ENCODE assay signal across 14 cellular contexts in genomic region chr15:34084086-34084485, GRCh38. TPM values are rescaled to one million over a fixed set of nuclear protein-coding genes. Genes with fewer than 3 reads are reported as not detected.
DNase-seq lines count a peak whose midpoint lies in the region; ATAC-seq, FAIRE-seq and TF ChIP-seq lines count a peak whose summit lies in the region.
"Had no signal": no experiment of that assay in that cellular context is flagged by ENCODE, and none has a peak within 500 bp of the region (broad histone marks: within the 10 kb centered on the region; RNA-seq: fewer than 3 reads in every experiment).

No MANE protein-coding gene starts in this region.

- TF ChIP-seq EP300 in HepG2 (IDR thresholded peaks at IDR 0.05; ENCODE audit: low read depth in 2 of 2, low read length in 2 of 2) (no peak), HepG2 (CRISPR knock-in tag; IDR thresholded peaks at IDR 0.05; ENCODE audit: borderline replicate concordance) (no peak)

- POLR2A ChIA-PET in HepG2 (lab: Yijun Ruan, JAX): no interaction called here

- H4K20me1 ChIP-seq in HepG2 (ENCODE audit: insufficient read depth, low read length): no peaks in the 10 kb centered on the region

- H3K27ac ChIP-seq in right lobe of liver (no peak overlapping the region), HepG2 (ENCODE audit: extremely low read length, insufficient read depth, low read length) (no peak overlapping the region), uterus (peak overlapping the region in 1 of 2 donors; percentile 21)
- H3K27ac ChIP-seq: SJCRH30, tibial artery had no signal

- H3K4me1 ChIP-seq in right lobe of liver: peaks cover 0 to 4% (median 0%) of the 10 kb centered on the region in 4 donors
- H3K4me1 ChIP-seq in HepG2 (ENCODE audit: insufficient read depth, low read length): no peaks in the 10 kb centered on the region
- no peaks in the 10 kb centered on the region for H3K4me1 ChIP-seq in uterus
- H3K4me1 ChIP-seq: SJCRH30, tibial artery had no signal

- H3K9me3 ChIP-seq in right lobe of liver (no peaks in the 10 kb centered on the region), HepG2 (ENCODE audit: low read length) (no peaks in the 10 kb centered on the region), uterus (no peaks in the 10 kb centered on the region)
- H3K9me3 ChIP-seq: SJCRH30, tibial artery had no signal

- H3K36me3 ChIP-seq in right lobe of liver (peaks cover 0 to 29% (median 4%) of the 10 kb centered on the region in 4 donors), HepG2 (replicated peaks in 1 of 2; ENCODE audit: control insufficient read depth in 1 of 2, insufficient read depth in 2 of 2, low read length in 2 of 2) (peaks cover 2 to 34% of the 10 kb centered on the region in 2 experiments; a peak in 4 of 5 replicates), uterus (no peaks in the 10 kb centered on the region)

- TF ChIP-seq POLR2A in right lobe of liver (IDR thresholded peaks at IDR 0.05) (no peak), HepG2 (IDR thresholded peaks at IDR 0.05; ENCODE audit: insufficient read depth in 1 of 2, low read depth in 2 of 2, low read length in 2 of 2) (no peak), uterus (IDR thresholded peaks at IDR 0.05) (no peak)

- H3K79me2 ChIP-seq in HepG2 (ENCODE audit: insufficient read depth, low read length): no peaks in the 10 kb centered on the region

- CTCF ChIA-PET in HepG2 (lab: Yijun Ruan, JAX; ENCODE audit: low intra/inter-chr PET ratio, low total read pairs): no interaction called here

- in situ Hi-C loops in HepG2 (cut with HindIII; ENCODE audit: extremely low pct_ligation_motif_present, low pct_unique_long_range_greater_than_20kb): no loop called here

- DNase-seq in right lobe of liver: peak in 2 of 3 donors; percentile 53 to 68
- DNase-seq in HepG2 (ENCODE audit: low spot score): no peak
- DNase-seq in astrocyte of the hippocampus (ENCODE audit: low read depth, low spot score): peak; percentile 35
- DNase-seq in inferior parietal cortex (ENCODE audit: extremely low spot score): peak; percentile 39
- DNase-seq in uterus: peak; percentile 26 to 48
- no peak for DNase-seq in activated gamma-delta T cell (lab: John Stamatoyannopoulos, UW)
- no peak for DNase-seq in NCI-H2081 (lab: John Stamatoyannopoulos, UW)
- no peak for DNase-seq in NCI-H128 (lab: John Stamatoyannopoulos, UW; ENCODE audit: unreplicated experiment)
- DNase-seq: activated naive CD4-positive, alpha-beta T cell treated with anti-CD3 and anti-CD28 coated beads, Interleukin-2, amount 10 ng/mL, durations not matched to agents 7 days and 5 days; NCI-H2029 treated with DMSO at 0.1 percent for 48 hours; SJCRH30; stimulated activated CD4-positive, alpha-beta T cell treated with anti-CD3 and anti-CD28 coated beads, Interleukin-1b, Interleukin-23, amount 100 ng/mL, for 48 hours; stimulated activated CD8-positive, alpha-beta memory T cell treated with anti-CD3 and anti-CD28 coated beads, Interleukin-4, amount 100 ng/mL, for 48 hours; tibial artery had no signal

- TF ChIP-seq CTCF in right lobe of liver (IDR thresholded peaks at IDR 0.05) (no peak), HepG2 (CRISPR knock-in tag; IDR thresholded peaks at IDR 0.05) (no peak), uterus (IDR thresholded peaks at IDR 0.05) (no peak)

- TF ChIP-seq RAD21 in HepG2 (CRISPR knock-in tag; IDR thresholded peaks at IDR 0.05): no peak

- WGBS in right lobe of liver (ENCODE audit: insufficient coverage, low coverage, low lambda C conversion rate, missing lambda C conversion rate): 21% methylated on average over 7 of the region's 7 CpGs
- 92% methylated on average over 7 of the region's 7 CpGs for WGBS in HepG2 (ENCODE audit: low lambda C conversion rate)

- FAIRE-seq in HepG2 (lab: Jason Lieb, UNC): no peak

- intact Hi-C loops in right lobe of liver (cut with DNase I): no loop called here
- intact Hi-C loops in HepG2 (cut with micrococcal nuclease; ENCODE audit: unreplicated experiment): no loop called here
- intact Hi-C loops in uterus (cut with DNase I; ENCODE audit: low total_unique reads): no loop called here

- H3K27me3 ChIP-seq in right lobe of liver (no peaks in the 10 kb centered on the region), HepG2 (ENCODE audit: control insufficient read depth in 1 of 2, insufficient read depth in 2 of 2, low read length in 2 of 2) (no peaks in the 10 kb centered on the region), uterus (no peaks in the 10 kb centered on the region)
- H3K27me3 ChIP-seq: SJCRH30, tibial artery had no signal

- BruUV-seq in HepG2 (replicated peaks; lab: Mats Ljungman, UMichigan): no TSS peak

- H3K9ac ChIP-seq in HepG2 (ENCODE audit: insufficient read depth, low read depth, low read length): no peak overlapping the region

- ATAC-seq in right lobe of liver: peak; percentile 77 to 96 (median 90)
- no peak for ATAC-seq in HepG2

- H2AFZ ChIP-seq in HepG2 (ENCODE audit: low read length): no peak overlapping the region

- no peak overlapping the region for H3K4me3 ChIP-seq in right lobe of liver
- H3K4me3 ChIP-seq in HepG2 (replicated peaks in 1 of 3; ENCODE audit: insufficient read depth in 1 of 3, low read depth in 2 of 3, low read length in 3 of 3): no peak overlapping the region
- H3K4me3 ChIP-seq in uterus: no peak overlapping the region
- H3K4me3 ChIP-seq: SJCRH30, tibial artery had no signal

- no peak overlapping the region for H3K4me2 ChIP-seq in HepG2 (ENCODE audit: low read depth, low read length)

RNA-seq across cellular contexts. Expression of gene EMC7, which starts 17.6 kb away (rescaled TPM):
- total RNA-seq in right lobe of liver (10 to 100 TPM; 30.4 to 49.4 (median 41.6) TPM), HepG2 (2016; rRNA removed; fragmentation: Illumina TruSeq; extraction: Trizol) (29.3 and 46.8 TPM in 2 replicates), uterus (10 to 100 TPM; 12.4 to 45.8 (median 27.2) TPM)
- 8.5 and 12.1 TPM in 2 replicates for total RNA-seq in HepG2 (2016; cell fraction: cytosol; rRNA removed; fragmentation: Illumina TruSeq; extraction: Trizol; ENCODE audit: low read depth)
- 28.3 and 50.5 TPM in 2 replicates for total RNA-seq in HepG2 (2016; cell fraction: insoluble cytoplasmic fraction; rRNA removed; fragmentation: Illumina TruSeq; extraction: Trizol)
- 14.4 and 17.9 TPM in 2 replicates for total RNA-seq in HepG2 (2016; cell fraction: membrane; rRNA removed; fragmentation: Illumina TruSeq; extraction: Trizol)
- total RNA-seq in HepG2 (2016; cell fraction: nucleus; rRNA removed; fragmentation: Illumina TruSeq; extraction: Trizol): 44.7 and 53.5 TPM in 2 replicates
- 97.7 and 113 TPM in 2 replicates for polyA plus RNA-seq in HepG2 (2011; rRNA removed)
- 45.6 and 79.3 TPM in 2 replicates for polyA plus RNA-seq in HepG2 (2011; cell fraction: cytosol; rRNA removed)
- polyA plus RNA-seq in HepG2 (2011; cell fraction: nucleus; rRNA removed): 21.2 and 28.7 TPM in 2 replicates
- polyA plus RNA-seq in HepG2 (2012): 95.9 and 114 TPM in 2 replicates
- 18.6 and 20.7 TPM in 2 replicates for polyA plus RNA-seq in HepG2 (2016; cell fraction: cytosol; fragmentation: Illumina TruSeq; extraction: Trizol; ENCODE audit: low read depth)
- polyA plus RNA-seq in HepG2 (2016; cell fraction: insoluble cytoplasmic fraction; fragmentation: Illumina TruSeq; extraction: Trizol; ENCODE audit: low read depth): 53.3 and 55.1 TPM in 2 replicates
- 20.8 and 21.4 TPM in 2 replicates for polyA plus RNA-seq in HepG2 (2016; cell fraction: membrane; fragmentation: Illumina TruSeq; extraction: Trizol; ENCODE audit: low read depth)
- polyA plus RNA-seq in HepG2 (2016; cell fraction: nucleus; fragmentation: Illumina TruSeq; extraction: Trizol; ENCODE audit: insufficient read depth, low read depth): 131 and 150 TPM in 2 replicates
- polyA minus RNA-seq in HepG2 (2011; rRNA and poly(A)+ RNA removed; ENCODE audit: low replicate concordance): 11.7 and 31.8 TPM in 2 replicates
- polyA minus RNA-seq in HepG2 (2011; cell fraction: cytosol; rRNA and poly(A)+ RNA removed): 14.9 and 16.0 TPM in 2 replicates
- 11.6 and 16.4 TPM in 2 replicates for polyA minus RNA-seq in HepG2 (2011; cell fraction: nucleus; rRNA and poly(A)+ RNA removed)

RNA-seq across cellular contexts. Expression of gene PGBD4, which starts 17.8 kb away (rescaled TPM):
- total RNA-seq in right lobe of liver (under 1 TPM; 0.56 to 0.98 (median 0.83) TPM), HepG2 (2016; rRNA removed; fragmentation: Illumina TruSeq; extraction: Trizol) (1.3 and 1.4 TPM in 2 replicates), uterus (1 to 10 TPM; 1.4 to 4.1 (median 1.6) TPM)
- 0.20 and 0.26 TPM in 2 replicates for total RNA-seq in HepG2 (2016; cell fraction: cytosol; rRNA removed; fragmentation: Illumina TruSeq; extraction: Trizol; ENCODE audit: low read depth)
- total RNA-seq in HepG2 (2016; cell fraction: insoluble cytoplasmic fraction; rRNA removed; fragmentation: Illumina TruSeq; extraction: Trizol): 1.4 and 1.5 TPM in 2 replicates
- total RNA-seq in HepG2 (2016; cell fraction: membrane; rRNA removed; fragmentation: Illumina TruSeq; extraction: Trizol): 0.62 and 0.71 TPM in 2 replicates
- total RNA-seq in HepG2 (2016; cell fraction: nucleus; rRNA removed; fragmentation: Illumina TruSeq; extraction: Trizol): 2.6 and 2.7 TPM in 2 replicates
- 1.7 TPM in 2 replicates for polyA plus RNA-seq in HepG2 (2011; rRNA removed)
- 0.56 and 0.78 TPM in 2 replicates for polyA plus RNA-seq in HepG2 (2011; cell fraction: cytosol; rRNA removed)
- polyA plus RNA-seq in HepG2 (2011; cell fraction: nucleus; rRNA removed): 1.2 and 2.2 TPM in 2 replicates
- polyA plus RNA-seq in HepG2 (2012): 0.85 and 1.2 TPM in 2 replicates
- polyA plus RNA-seq in HepG2 (2016; cell fraction: cytosol; fragmentation: Illumina TruSeq; extraction: Trizol; ENCODE audit: low read depth): 0.07 and 0.09 TPM in 2 replicates
- polyA plus RNA-seq in HepG2 (2016; cell fraction: insoluble cytoplasmic fraction; fragmentation: Illumina TruSeq; extraction: Trizol; ENCODE audit: low read depth): 0.69 and 0.86 TPM in 2 replicates
- 0.29 and 0.44 TPM in 2 replicates for polyA plus RNA-seq in HepG2 (2016; cell fraction: membrane; fragmentation: Illumina TruSeq; extraction: Trizol; ENCODE audit: low read depth)
- polyA plus RNA-seq in HepG2 (2016; cell fraction: nucleus; fragmentation: Illumina TruSeq; extraction: Trizol; ENCODE audit: insufficient read depth, low read depth): 3.0 and 3.8 TPM in 2 replicates
- polyA minus RNA-seq in HepG2 (2011; rRNA and poly(A)+ RNA removed; ENCODE audit: low replicate concordance): 0.82 and 2.4 TPM in 2 replicates
- polyA minus RNA-seq in HepG2 (2011; cell fraction: cytosol; rRNA and poly(A)+ RNA removed): 0.49 and 0.62 TPM in 2 replicates
- 3.9 and 5.2 TPM in 2 replicates for polyA minus RNA-seq in HepG2 (2011; cell fraction: nucleus; rRNA and poly(A)+ RNA removed)

RNA-seq across cellular contexts. Expression of gene AVEN, which starts 45.1 kb away (rescaled TPM):
- total RNA-seq in right lobe of liver: 10 to 100 TPM in 3 of 6 experiments, 1 to 10 TPM in 3; 8.2 to 10.2 (median 9.4) TPM
- total RNA-seq in HepG2 (2016; rRNA removed; fragmentation: Illumina TruSeq; extraction: Trizol): 16.8 and 17.5 TPM in 2 replicates
- 21.7 and 24.7 TPM in 2 replicates for total RNA-seq in HepG2 (2016; cell fraction: cytosol; rRNA removed; fragmentation: Illumina TruSeq; extraction: Trizol; ENCODE audit: low read depth)
- total RNA-seq in HepG2 (2016; cell fraction: insoluble cytoplasmic fraction; rRNA removed; fragmentation: Illumina TruSeq; extraction: Trizol): 16.9 and 17.0 TPM in 2 replicates
- total RNA-seq in HepG2 (2016; cell fraction: membrane; rRNA removed; fragmentation: Illumina TruSeq; extraction: Trizol): 25.4 and 28.9 TPM in 2 replicates
- total RNA-seq in HepG2 (2016; cell fraction: nucleus; rRNA removed; fragmentation: Illumina TruSeq; extraction: Trizol): 10.3 and 14.0 TPM in 2 replicates
- 4.4 TPM in 2 replicates for polyA plus RNA-seq in HepG2 (2011; rRNA removed)
- 2.6 and 4.1 TPM in 2 replicates for polyA plus RNA-seq in HepG2 (2011; cell fraction: cytosol; rRNA removed)
- polyA plus RNA-seq in HepG2 (2011; cell fraction: nucleus; rRNA removed): 1.2 and 1.6 TPM in 2 replicates
- 6.1 and 6.3 TPM in 2 replicates for polyA plus RNA-seq in HepG2 (2012)
- polyA plus RNA-seq in HepG2 (2016; cell fraction: cytosol; fragmentation: Illumina TruSeq; extraction: Trizol; ENCODE audit: low read depth): 25.6 and 26.7 TPM in 2 replicates
- polyA plus RNA-seq in HepG2 (2016; cell fraction: insoluble cytoplasmic fraction; fragmentation: Illumina TruSeq; extraction: Trizol; ENCODE audit: low read depth): 15.3 and 17.2 TPM in 2 replicates
- polyA plus RNA-seq in HepG2 (2016; cell fraction: membrane; fragmentation: Illumina TruSeq; extraction: Trizol; ENCODE audit: low read depth): 22.7 and 24.1 TPM in 2 replicates
- 8.5 and 10.3 TPM in 2 replicates for polyA plus RNA-seq in HepG2 (2016; cell fraction: nucleus; fragmentation: Illumina TruSeq; extraction: Trizol; ENCODE audit: insufficient read depth, low read depth)
- polyA minus RNA-seq in HepG2 (2011; rRNA and poly(A)+ RNA removed; ENCODE audit: low replicate concordance): 2.5 and 3.3 TPM in 2 replicates
- 1.1 and 1.6 TPM in 2 replicates for polyA minus RNA-seq in HepG2 (2011; cell fraction: cytosol; rRNA and poly(A)+ RNA removed)
- 4.6 and 6.1 TPM in 2 replicates for polyA minus RNA-seq in HepG2 (2011; cell fraction: nucleus; rRNA and poly(A)+ RNA removed)
- 10 to 100 TPM; 12.3 to 27.9 (median 18.0) TPM for total RNA-seq in uterus

Comparison
In these comparisons a context has a peak if more than half of its experiments do, and no peak if none do; other contexts are left out.
1. DNase-seq: peak in right lobe of liver (2 of 3), astrocyte of the hippocampus (single experiment), inferior parietal cortex (single experiment) and uterus (2 of 2); none in HepG2 (single experiment), activated gamma-delta T cell (single experiment), NCI-H2081 (0 of 2) and NCI-H128 (single experiment).